Comparison of ENCODE assay signal across 8 cellular contexts in the genomic region with DNA sequence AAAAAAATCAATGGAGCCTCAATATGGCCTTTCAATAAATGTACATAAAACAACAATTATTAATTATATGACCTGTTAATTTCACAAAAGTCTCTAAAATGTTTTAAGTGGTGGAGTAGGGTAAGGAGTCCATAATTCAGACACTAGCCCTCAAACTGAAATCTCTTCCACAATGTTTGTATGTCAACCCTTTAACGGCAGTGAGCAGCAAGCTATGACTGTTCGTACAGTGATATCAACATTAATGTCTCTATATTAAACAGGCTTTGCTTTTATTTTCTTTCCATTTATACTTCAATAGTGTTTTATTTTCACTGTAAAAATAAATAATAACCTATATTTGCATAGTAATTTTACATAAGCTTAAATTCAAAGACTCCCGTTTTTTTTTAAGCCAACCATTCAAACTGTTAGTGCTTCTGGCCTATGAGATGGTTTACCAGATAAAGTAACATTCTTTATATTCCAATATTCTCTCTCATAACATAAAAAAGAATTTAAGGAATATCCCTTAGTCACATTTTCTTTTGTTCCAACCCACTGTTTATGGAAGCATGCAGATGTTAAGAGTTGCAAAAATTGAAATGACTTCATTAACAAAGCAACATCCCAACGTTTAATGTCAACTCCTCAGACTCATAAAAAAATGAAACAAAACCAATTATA. TPM values are rescaled to one million over a fixed set of nuclear protein-coding genes. Genes with fewer than 3 reads are reported as not detected.
DNase-seq lines count a peak whose midpoint lies in the region; ATAC-seq and TF ChIP-seq lines count a peak whose summit lies in the region.

No MANE protein-coding gene starts in this region.

- H3K36me3 ChIP-seq in IMR-90 (ENCODE audit: control insufficient read depth, insufficient read depth, low read length) (no peaks in the 10 kb centered on the region), muscle layer of duodenum (ENCODE audit: control insufficient read depth in 1 of 2, insufficient read depth in 2 of 2, low read length in 2 of 2) (peaks cover 0 to 13% of the 10 kb centered on the region in 2 donors), aorta (ENCODE audit: control insufficient read depth in 1 of 2, insufficient read depth in 2 of 2, low read length in 1 of 2) (no peaks in the 10 kb centered on the region)

- DNase-seq in AG10803 (ENCODE audit: low read depth) (peak; percentile 71), IMR-90 (peak; percentile 57), cerebellar cortex (ENCODE audit: low spot score) (peak; percentile 44), mesenteric fat pad (ENCODE audit: low spot score) (no peak), aorta (no peak), islet precursor cell (no peak)

- H4K20me1 ChIP-seq in IMR-90 (ENCODE audit: insufficient read depth, low read length): peaks cover 53% of the 10 kb centered on the region

- H3K79me1 ChIP-seq in IMR-90 (ENCODE audit: low read depth in 1 of 2, low read length in 2 of 2): peaks cover 0 to 28% of the 10 kb centered on the region in 2 experiments; a peak in 2 of 4 replicates

- H3K4ac ChIP-seq in IMR-90 (ENCODE audit: low read depth, low read length): no peak overlapping the region

- H3K9me3 ChIP-seq in IMR-90 (ENCODE audit: control insufficient read depth, insufficient read depth, low read length) (no peaks in the 10 kb centered on the region), muscle layer of duodenum (ENCODE audit: control insufficient read depth in 1 of 2, low read length in 2 of 2) (no peaks in the 10 kb centered on the region), aorta (ENCODE audit: control insufficient read depth, low read length) (no peaks in the 10 kb centered on the region)

- 0 out of 2 replicates have a peak overlapping the region, but pooled peaks have one; percentile 43 for H3K14ac ChIP-seq in IMR-90 (replicated peaks; ENCODE audit: low read depth, low read length)

- peak overlapping the region; percentile 32; the same call in 1 of the 2 replicates for H3K27ac ChIP-seq in IMR-90 (ENCODE audit: insufficient read depth, low read length)
- H3K27ac ChIP-seq in muscle layer of duodenum (ENCODE audit: low read length): peak overlapping the region; percentile 88
- no peak overlapping the region for H3K27ac ChIP-seq in aorta (ENCODE audit: low read depth in 1 of 2, low read length in 2 of 2)

- peaks cover 2% of the 10 kb centered on the region; the same call in 1 of the 2 replicates for H3K4me1 ChIP-seq in IMR-90 (ENCODE audit: control insufficient read depth, insufficient read depth, low read length)
- peaks cover 5 to 20% of the 10 kb centered on the region in 2 donors for H3K4me1 ChIP-seq in muscle layer of duodenum (ENCODE audit: control insufficient read depth in 1 of 2, insufficient read depth in 2 of 2, low read length in 2 of 2)
- H3K4me1 ChIP-seq in aorta (ENCODE audit: control insufficient read depth in 1 of 2, insufficient read depth in 2 of 2, low read length in 2 of 2): peaks cover 0 to 2% of the 10 kb centered on the region in 2 donors

- H4K5ac ChIP-seq in IMR-90 (ENCODE audit: low read depth, low read length): no peak overlapping the region

- BruUV-seq in IMR-90 (replicated peaks; lab: Mats Ljungman, UMichigan): no TSS peak

- no CpG with 5 or more reads among the region's 4 CpGs for WGBS in IMR-90 (ENCODE audit: extremely low coverage in 2 of 2, insufficient read length in 1 of 2), 2 experiments
- 22 to 24% methylated on average over 4 of the region's 4 CpGs for WGBS in aorta, 2 donors

- H4K91ac ChIP-seq in IMR-90 (ENCODE audit: insufficient read depth, low read depth, low read length): no peak overlapping the region

- H2AFZ ChIP-seq in IMR-90 (replicated peaks; ENCODE audit: low read length, poor library complexity): no peak overlapping the region

- peak; percentile 42 for TF ChIP-seq POLR2A in IMR-90 (IDR thresholded peaks at IDR 0.05; ENCODE audit: low read depth, low read length)

- in situ Hi-C loops in IMR-90 (cut with MboI; ENCODE audit: low sequenced_read_pairs): no loop called here

- ATAC-seq in IMR-90 (ENCODE audit: low read depth) (no peak), aorta (ENCODE audit: low FRiP score) (no peak), HG03442 (IDR thresholded peaks at IDR 0.05; ENCODE audit: unreplicated experiment) (no peak)

- no peak overlapping the region; a peak in 1 of 4 replicates for H4K8ac ChIP-seq in IMR-90 (ENCODE audit: low read depth in 2 of 2, low read length in 2 of 2)

- H2AK5ac ChIP-seq in IMR-90 (ENCODE audit: low read depth, low read length): no peak overlapping the region

- dilution Hi-C loops in IMR-90 (cut with HindIII; ENCODE audit: low sequenced_read_pairs, unreplicated experiment): no loop called here

- peak overlapping the region; percentile 66; the same call in 1 of the 2 replicates for H3K18ac ChIP-seq in IMR-90 (ENCODE audit: low read depth, low read length)

- H3K56ac ChIP-seq in IMR-90 (ENCODE audit: extremely low read depth, insufficient read depth, low read length): peak overlapping the region; percentile 85

- H2BK120ac ChIP-seq in IMR-90 (ENCODE audit: low read depth, low read length): no peak overlapping the region

- no peak for TF ChIP-seq RAD21 in IMR-90 (IDR thresholded peaks at IDR 0.05; ENCODE audit: low read length)

- H3K27me3 ChIP-seq in IMR-90 (ENCODE audit: control insufficient read depth, insufficient read depth, low read length): no peaks in the 10 kb centered on the region
- H3K27me3 ChIP-seq in muscle layer of duodenum (ENCODE audit: low read depth, low read length): no peaks in the 10 kb centered on the region
- H3K27me3 ChIP-seq in aorta (ENCODE audit: control insufficient read depth in 1 of 2, insufficient read depth in 2 of 2, low read length in 1 of 2): no peaks in the 10 kb centered on the region

- no peak for TF ChIP-seq CTCF in AG10803 (conservative IDR thresholded peaks at IDR 0.05; ENCODE audit: low read length)
- no peak for TF ChIP-seq CTCF in IMR-90 (conservative IDR thresholded peaks at IDR 0.05; ENCODE audit: low read depth, low read length)

- peak overlapping the region; percentile 95; the same call in 1 of the 2 replicates for H3K9ac ChIP-seq in IMR-90 (ENCODE audit: low read depth, low read length)

- CTCF ChIA-PET in IMR-90 (lab: Yijun Ruan, JAX): interaction anchor here (0.7 kb wide), 1 partner anchor 75 kb away, joined by 4 read pairs; no protein-coding TSS in a partner anchor

- H2AK9ac ChIP-seq in IMR-90 (replicated peaks; ENCODE audit: low read depth, low read length, poor library complexity): no peak overlapping the region

- no peak overlapping the region for H2BK15ac ChIP-seq in IMR-90 (ENCODE audit: low read depth, low read length)

- peaks cover 9% of the 10 kb centered on the region; the same call in 1 of the 2 replicates for H3K9me1 ChIP-seq in IMR-90 (ENCODE audit: insufficient read depth, low read length)

- POLR2A ChIA-PET in IMR-90 (lab: Charles Lee; ENCODE audit: unreplicated experiment): no interaction called here

- peak overlapping the region; percentile 70; the same call in 1 of the 2 replicates for H3K23ac ChIP-seq in IMR-90 (ENCODE audit: low read depth, low read length)

- peak overlapping the region; percentile 99 for H3K4me2 ChIP-seq in IMR-90 (ENCODE audit: low read depth, low read length)

- H2BK20ac ChIP-seq in IMR-90 (ENCODE audit: low read depth, low read length): no peak overlapping the region

- H2BK5ac ChIP-seq in IMR-90 (ENCODE audit: low read depth, low read length, poor library complexity, severe bottlenecking): peak overlapping the region; percentile 91

- H3K4me3 ChIP-seq in AG10803 (ENCODE audit: low read length): peak overlapping the region; percentile 94
- H3K4me3 ChIP-seq in IMR-90 (ENCODE audit: insufficient read depth, low read depth, low read length): peak overlapping the region; percentile 82
- H3K4me3 ChIP-seq in muscle layer of duodenum (ENCODE audit: low read depth in 1 of 2, low read length in 2 of 2): peak overlapping the region; percentile 90 to 93
- H3K4me3 ChIP-seq in aorta (ENCODE audit: low read length in 2 of 2): peak overlapping the region in 1 of 2 donors; percentile 86

- intact Hi-C loops in IMR-90 (cut with micrococcal nuclease): loop anchor here (5.0 to 10.0 kb wide), 2 partner anchors 91 to 123 kb away; no protein-coding TSS in a partner anchor
- intact Hi-C loops in aorta (cut with DNase I): loop anchor here in 1 of 2 donors (10.0 kb wide), 1 partner anchor 103 kb away; no protein-coding TSS in a partner anchor

TF ChIP-seq in IMR-90, 13 proteins besides CTCF, POLR2A, EP300 and RAD21 (continues in another document):
- TF ChIP-seq MAFK (IDR thresholded peaks at IDR 0.05; ENCODE audit: low read depth, low read length): peak; percentile 21; the same call in 1 of the 2 replicates
- TF ChIP-seq MAZ (IDR thresholded peaks at IDR 0.05; ENCODE audit: borderline replicate concordance, low read depth, low read length): no peak
- TF ChIP-seq, protein P1, sequence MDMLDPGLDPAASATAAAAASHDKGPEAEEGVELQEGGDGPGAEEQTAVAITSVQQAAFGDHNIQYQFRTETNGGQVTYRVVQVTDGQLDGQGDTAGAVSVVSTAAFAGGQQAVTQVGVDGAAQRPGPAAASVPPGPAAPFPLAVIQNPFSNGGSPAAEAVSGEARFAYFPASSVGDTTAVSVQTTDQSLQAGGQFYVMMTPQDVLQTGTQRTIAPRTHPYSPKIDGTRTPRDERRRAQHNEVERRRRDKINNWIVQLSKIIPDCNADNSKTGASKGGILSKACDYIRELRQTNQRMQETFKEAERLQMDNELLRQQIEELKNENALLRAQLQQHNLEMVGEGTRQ (IDR thresholded peaks at IDR 0.05; ENCODE audit: low read depth, low read length): no peak
- TF ChIP-seq BHLHE40 (IDR thresholded peaks at IDR 0.05; ENCODE audit: low read depth, low read length): no peak
- no peak for TF ChIP-seq RCOR1 (IDR thresholded peaks at IDR 0.05; ENCODE audit: insufficient replicate concordance, low read length)
- TF ChIP-seq, protein P2, sequence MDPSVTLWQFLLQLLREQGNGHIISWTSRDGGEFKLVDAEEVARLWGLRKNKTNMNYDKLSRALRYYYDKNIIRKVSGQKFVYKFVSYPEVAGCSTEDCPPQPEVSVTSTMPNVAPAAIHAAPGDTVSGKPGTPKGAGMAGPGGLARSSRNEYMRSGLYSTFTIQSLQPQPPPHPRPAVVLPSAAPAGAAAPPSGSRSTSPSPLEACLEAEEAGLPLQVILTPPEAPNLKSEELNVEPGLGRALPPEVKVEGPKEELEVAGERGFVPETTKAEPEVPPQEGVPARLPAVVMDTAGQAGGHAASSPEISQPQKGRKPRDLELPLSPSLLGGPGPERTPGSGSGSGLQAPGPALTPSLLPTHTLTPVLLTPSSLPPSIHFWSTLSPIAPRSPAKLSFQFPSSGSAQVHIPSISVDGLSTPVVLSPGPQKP (IDR thresholded peaks at IDR 0.05; ENCODE audit: borderline replicate concordance, low read depth, low read length): no peak
- TF ChIP-seq CEBPB (IDR thresholded peaks at IDR 0.05; ENCODE audit: low read depth, low read length): no peak

RNA-seq across cellular contexts. Expression of a gene that starts 2.4 kb away (rescaled TPM):
- total RNA-seq in IMR-90 (2012; rRNA removed): 50.2 and 58.9 TPM in 2 replicates
- 14.5 and 15.4 TPM in 2 replicates for polyA plus RNA-seq in IMR-90 (2012; rRNA removed)
- 6.0 and 8.4 TPM in 2 replicates for polyA plus RNA-seq in IMR-90 (2012; cell fraction: cytosol; rRNA removed)
- polyA plus RNA-seq in IMR-90 (2012; cell fraction: nucleus; rRNA removed; ENCODE audit: low replicate concordance): 8.1 and 41.6 TPM in 2 replicates
- 46.2 TPM for total RNA-seq in mesenteric fat pad
- 10 to 100 TPM; 41.5 to 69.7 TPM for total RNA-seq in aorta
- polyA plus RNA-seq in aorta: 10 to 100 TPM in 1 of 2 donors, 1 to 10 TPM in 1; 5.3 to 13.9 TPM

Comparison
In these comparisons a context has a peak if more than half of its experiments do, and no peak if none do; other contexts are left out.
1. DNase-seq: peak in AG10803 (single experiment), IMR-90 (single experiment) and cerebellar cortex (single experiment); none in mesenteric fat pad (single experiment), aorta (0 of 2) and islet precursor cell (single experiment).
2. H3K27ac ChIP-seq: peak in IMR-90 (single experiment) and muscle layer of duodenum (single experiment); none in aorta (0 of 2).